In genomic region chr14:69346710-69347109, GRCh38 we compare ENCODE assay signal across 9 cellular contexts. TPM values are rescaled to one million over a fixed set of nuclear protein-coding genes. Genes with fewer than 3 reads are reported as not detected.
DNase-seq lines count a peak whose midpoint lies in the region; ATAC-seq and TF ChIP-seq lines count a peak whose summit lies in the region.
"Had no signal": no experiment of that assay in that cellular context is flagged by ENCODE, and none has a peak within 500 bp of the region (broad histone marks: within the 10 kb centered on the region; RNA-seq: fewer than 3 reads in every experiment).

No MANE protein-coding gene starts in this region.

- H3K27ac Mint-ChIP-seq in neural crest cell (ENCODE audit: unreplicated experiment): no peak overlapping the region
- H3K27ac Mint-ChIP-seq in effector memory CD8-positive, alpha-beta T cell: no peak overlapping the region

- ATAC-seq in effector memory CD8-positive, alpha-beta T cell (replicated peaks): no peak

- no peaks in the 10 kb centered on the region for H3K9me3 Mint-ChIP-seq in neural crest cell
- no peaks in the 10 kb centered on the region for H3K9me3 Mint-ChIP-seq in effector memory CD8-positive, alpha-beta T cell

- in situ Hi-C loops in KBM-7 (cut with MboI; ENCODE audit: low pct_unique_long_range_greater_than_20kb, low sequenced_read_pairs): no loop called here

- no peaks in the 10 kb centered on the region for H3K36me3 Mint-ChIP-seq in neural crest cell (ENCODE audit: low read depth)
- H3K36me3 Mint-ChIP-seq in effector memory CD8-positive, alpha-beta T cell (ENCODE audit: insufficient read depth): no peaks in the 10 kb centered on the region

- no peaks in the 10 kb centered on the region for H3K27me3 Mint-ChIP-seq in neural crest cell (ENCODE audit: low read depth)
- H3K27me3 Mint-ChIP-seq in effector memory CD8-positive, alpha-beta T cell: peaks cover 11 to 49% of the 10 kb centered on the region in 2 donors

- H3K27me3 ChIP-seq in dorsolateral prefrontal cortex: no peaks in the 10 kb centered on the region
- H3K27me3 ChIP-seq: BLaER1 had no signal

- H3K4me3 ChIP-seq in dorsolateral prefrontal cortex: no peak overlapping the region
- H3K4me3 ChIP-seq: BLaER1 had no signal

- H3K4me3 Mint-ChIP-seq in neural crest cell: no peak overlapping the region
- H3K4me3 Mint-ChIP-seq in effector memory CD8-positive, alpha-beta T cell: no peak overlapping the region

- peak in 2 of 3 experiments; percentile 15 to 24 for DNase-seq in NCI-H1417 (lab: John Stamatoyannopoulos, UW)
- no peak for DNase-seq in NCI-H1417 treated with DMSO at 0.1 percent for 48 hours (lab: John Stamatoyannopoulos, UW)
- DNase-seq in KBM-7: peak; percentile 21
- DNase-seq in dorsolateral prefrontal cortex: no peak
- peak; percentile 57 for DNase-seq in neural crest cell (ENCODE audit: low read depth, low spot score)
- DNase-seq in occipital lobe (lab: John Stamatoyannopoulos, UW): no peak
- DNase-seq in effector memory CD8-positive, alpha-beta T cell: no peak
- DNase-seq in T-helper 2 cell: no peak

- intact Hi-C loops in dorsolateral prefrontal cortex (cut with DNase I): no loop called here

- peak in 44 of 56 donors; percentile 15 to 58 (median 35) for TF ChIP-seq CTCF in dorsolateral prefrontal cortex (IDR thresholded peaks at IDR 0.05 in 54 of 56, conservative IDR thresholded peaks at IDR 0.05 in 2 of 56; ENCODE audit: low read depth in 1 of 56, partially characterized antibody in 56 of 56)
- TF ChIP-seq CTCF in neural crest cell (conservative IDR thresholded peaks at IDR 0.05): peak; percentile 66

- H3K4me1 Mint-ChIP-seq in neural crest cell: peaks cover 5% of the 10 kb centered on the region
- no peaks in the 10 kb centered on the region for H3K4me1 Mint-ChIP-seq in effector memory CD8-positive, alpha-beta T cell (ENCODE audit: low read depth in 2 of 2)

- no peak overlapping the region for H3K27ac ChIP-seq in dorsolateral prefrontal cortex
- H3K27ac ChIP-seq: BLaER1 had no signal

RNA-seq across cellular contexts. Expression of gene ERH, which starts 51.4 kb away (rescaled TPM):
- total RNA-seq in dorsolateral prefrontal cortex (100 to 1,000 TPM in 110 of 120 experiments, 10 to 100 TPM in 10; 83.1 to 190 (median 136) TPM), neural crest cell (456 and 488 TPM in 2 replicates), occipital lobe (89.1 TPM)

RNA-seq across cellular contexts. Expression of gene SLC39A9, which starts 51.8 kb away (rescaled TPM):
- total RNA-seq in dorsolateral prefrontal cortex: 10 to 100 TPM; 40.0 to 65.1 (median 52.3) TPM
- 53.4 and 54.1 TPM in 2 replicates for total RNA-seq in neural crest cell
- total RNA-seq in occipital lobe: 120 TPM

Comparison
In these comparisons a context has a peak if more than half of its experiments do, and no peak if none do; other contexts are left out.
1. DNase-seq: peak in NCI-H1417 (2 of 3), KBM-7 (single experiment) and neural crest cell (single experiment); none in NCI-H1417 treated with DMSO at 0.1 percent for 48 hours (single experiment), dorsolateral prefrontal cortex (0 of 10), occipital lobe (single experiment), effector memory CD8-positive, alpha-beta T cell (0 of 3) and T-helper 2 cell (0 of 5).